ENCODE assay signal across 2 cellular contexts in genomic region chr1:172638249-172638648, GRCh38.
TF ChIP-seq lines count a peak whose summit lies in the region.

No MANE protein-coding gene starts in this region.

TF ChIP-seq in GM12878, 131 proteins besides CTCF, POLR2A, EP300 and RAD21:
- TF ChIP-seq SMAD5 (IDR thresholded peaks at IDR 0.05; ENCODE audit: low read depth) (no peak), JUND (IDR thresholded peaks at IDR 0.05; ENCODE audit: low read depth, low read length) (no peak), YY1 (IDR thresholded peaks at IDR 0.05; ENCODE audit: low read depth, low read length) (no peak), CHD2 (IDR thresholded peaks at IDR 0.05; ENCODE audit: borderline replicate concordance, low read depth, low read length) (no peak), USF2 (IDR thresholded peaks at IDR 0.05; ENCODE audit: borderline replicate concordance, low read depth, low read length) (no peak), ZZZ3 (IDR thresholded peaks at IDR 0.05; ENCODE audit: control insufficient read depth, insufficient read length, low read depth) (no peak), HDAC6 (IDR thresholded peaks at IDR 0.05; ENCODE audit: unreplicated experiment) (no peak), ZNF24 (IDR thresholded peaks at IDR 0.05) (no peak), SREBF2 (IDR thresholded peaks at IDR 0.05; ENCODE audit: low read length) (no peak), IRF4 (IDR thresholded peaks at IDR 0.05; ENCODE audit: low read depth, low read length) (no peak), ETV6 (conservative IDR thresholded peaks at IDR 0.05 in 1 of 2, IDR thresholded peaks at IDR 0.05 in 1 of 2; ENCODE audit: borderline replicate concordance in 1 of 2, low read depth in 1 of 2) (no peak), ZBTB33 (IDR thresholded peaks at IDR 0.05) (no peak), RB1 (IDR thresholded peaks at IDR 0.05; ENCODE audit: borderline replicate concordance) (no peak), JUNB (IDR thresholded peaks at IDR 0.05) (no peak), PAX8 (IDR thresholded peaks at IDR 0.05) (no peak), SMAD1 (IDR thresholded peaks at IDR 0.05; ENCODE audit: low read depth, partially characterized antibody) (no peak), NBN (IDR thresholded peaks at IDR 0.05) (no peak), CBFB (IDR thresholded peaks at IDR 0.05; ENCODE audit: low read depth) (no peak), SUPT20H (IDR thresholded peaks at IDR 0.05; ENCODE audit: borderline replicate concordance, control insufficient read depth, low read depth, low read length) (no peak)
- TF ChIP-seq, protein P1, sequence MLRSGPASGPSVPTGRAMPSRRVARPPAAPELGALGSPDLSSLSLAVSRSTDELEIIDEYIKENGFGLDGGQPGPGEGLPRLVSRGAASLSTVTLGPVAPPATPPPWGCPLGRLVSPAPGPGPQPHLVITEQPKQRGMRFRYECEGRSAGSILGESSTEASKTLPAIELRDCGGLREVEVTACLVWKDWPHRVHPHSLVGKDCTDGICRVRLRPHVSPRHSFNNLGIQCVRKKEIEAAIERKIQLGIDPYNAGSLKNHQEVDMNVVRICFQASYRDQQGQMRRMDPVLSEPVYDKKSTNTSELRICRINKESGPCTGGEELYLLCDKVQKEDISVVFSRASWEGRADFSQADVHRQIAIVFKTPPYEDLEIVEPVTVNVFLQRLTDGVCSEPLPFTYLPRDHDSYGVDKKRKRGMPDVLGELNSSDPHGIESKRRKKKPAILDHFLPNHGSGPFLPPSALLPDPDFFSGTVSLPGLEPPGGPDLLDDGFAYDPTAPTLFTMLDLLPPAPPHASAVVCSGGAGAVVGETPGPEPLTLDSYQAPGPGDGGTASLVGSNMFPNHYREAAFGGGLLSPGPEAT (IDR thresholded peaks at IDR 0.05; ENCODE audit: low read depth) = no peak

TF ChIP-seq in HEK293T, 16 proteins besides CTCF, POLR2A, EP300 and RAD21:
- TF ChIP-seq NFRKB (IDR thresholded peaks at IDR 0.05) (no peak), SUZ12 (IDR thresholded peaks at IDR 0.05) (no peak), FOXM1 (IDR thresholded peaks at IDR 0.05; ENCODE audit: borderline replicate concordance) (no peak), PKNOX1 (IDR thresholded peaks at IDR 0.05) (no peak), L3MBTL2 (conservative IDR thresholded peaks at IDR 0.05) (no peak), SP1 (IDR thresholded peaks at IDR 0.05) (no peak), CTBP1 (IDR thresholded peaks at IDR 0.05; ENCODE audit: borderline replicate concordance) (no peak), TARDBP (IDR thresholded peaks at IDR 0.05) (no peak), HDGF (IDR thresholded peaks at IDR 0.05; ENCODE audit: borderline replicate concordance) (no peak)
